In genomic region chr14:65792208-65792905, GRCh38 we compare ENCODE assay signal across 1 cellular context.
TF ChIP-seq lines count a peak whose summit lies in the region.

No MANE protein-coding gene starts in this region.

TF ChIP-seq in H1, 55 proteins besides CTCF, POLR2A, EP300 and RAD21 (continued from another document):
- TF ChIP-seq ATF2 (IDR thresholded peaks at IDR 0.05; ENCODE audit: low read length), result no peak
- no peak for TF ChIP-seq GABPA (IDR thresholded peaks at IDR 0.05; ENCODE audit: borderline replicate concordance, insufficient read depth, low read length)
